In the genomic region with DNA sequence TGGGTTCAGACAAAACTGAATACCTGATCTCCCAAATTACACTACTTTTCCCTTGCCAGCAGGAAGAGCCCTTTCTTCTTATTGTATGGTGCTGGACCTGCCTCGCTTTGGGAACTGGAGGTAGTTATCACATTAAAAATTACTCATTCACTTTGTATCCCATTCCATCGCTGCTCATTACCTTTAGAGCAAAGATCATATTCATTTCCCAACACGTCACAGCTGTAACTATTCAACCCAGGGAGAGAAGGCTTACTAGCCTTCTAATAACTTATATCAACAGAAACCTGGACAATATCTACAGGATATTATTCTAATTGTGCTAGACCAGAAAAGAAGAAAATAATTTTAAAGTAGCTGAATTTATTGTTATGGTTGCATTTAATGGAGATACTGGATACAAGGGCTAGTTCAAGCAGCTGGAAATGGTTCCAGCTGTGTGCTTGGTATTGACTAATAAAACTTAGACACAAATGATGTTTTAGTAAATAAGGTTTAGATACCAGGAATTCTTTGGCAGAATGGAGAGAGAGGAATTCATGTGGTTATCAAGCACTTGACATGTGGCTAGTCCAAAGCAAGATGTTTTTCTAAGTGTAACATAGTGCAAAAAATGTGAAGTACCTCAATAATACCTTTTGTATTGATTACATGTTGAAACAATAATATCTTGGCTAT, we compare ENCODE assay signal across 28 cellular contexts.
DNase-seq lines count a peak whose midpoint lies in the region; ATAC-seq and TF ChIP-seq lines count a peak whose summit lies in the region.
"Had no signal": no experiment of that assay in that cellular context is flagged by ENCODE, and none has a peak within 500 bp of the region (broad histone marks: within the 10 kb centered on the region; RNA-seq: fewer than 3 reads in every experiment).

No MANE protein-coding gene starts in this region.

- H3K4me3 ChIP-seq in cardiac fibroblast (replicated peaks in 1 of 2; ENCODE audit: low read depth in 2 of 2, low read length in 2 of 2) = no peak overlapping the region
- no peak overlapping the region for H3K4me3 ChIP-seq in fibroblast of villous mesenchyme (ENCODE audit: low read depth, low read length)
- H3K4me3 ChIP-seq: body of pancreas, dorsolateral prefrontal cortex, esophagus squamous epithelium, prostate gland, right lobe of liver, SJCRH30, tibial nerve had no signal

- DNase-seq in AG08396 (ENCODE audit: low spot score) = peak; percentile 12
- DNase-seq in GM04504 (ENCODE audit: low read depth) = peak; percentile 19
- DNase-seq in cardiac fibroblast (ENCODE audit: low read depth in 2 of 2) = peak; percentile 17 to 40
- peak; percentile 17 for DNase-seq in fibroblast of villous mesenchyme (ENCODE audit: low read depth)
- no peak for DNase-seq in activated gamma-delta T cell (lab: John Stamatoyannopoulos, UW)
- DNase-seq in pons (ENCODE audit: low spot score) = no peak
- no peak for DNase-seq in NK-92 treated with Interleukin-12 subunit alpha and Interleukin-12 subunit beta, amount 100 ng/mL, for 24 hours (lab: John Stamatoyannopoulos, UW)
- DNase-seq: activated CD4-positive, alpha-beta T cell treated with anti-CD3 and anti-CD28 coated beads, Interleukin-2, amount 10 ng/mL, durations not matched to agents 7 days and 5 days; activated T-cell treated with anti-CD3 and anti-CD28 coated beads, Interleukin-2, amount 50 U/mL, for 1 hour; body of pancreas; C1 segment of cervical spinal cord; COR-L47; DMS53; dorsolateral prefrontal cortex; esophagus squamous epithelium; Kasumi-1; MV-4-11; naive thymus-derived CD4-positive, alpha-beta T cell; NCI-H146; NCI-H2107; right lobe of liver; SJCRH30; stimulated activated CD4-positive, alpha-beta T cell treated with anti-CD3 and anti-CD28 coated beads, Interleukin-4, amount 100 ng/mL, for 24 hours; WERI-Rb-1 had no signal

- no peak for ATAC-seq in HG02642 (IDR thresholded peaks at IDR 0.05; ENCODE audit: poor library complexity, unreplicated experiment)
- ATAC-seq: body of pancreas; HCT116; naive thymus-derived CD4-positive, alpha-beta T cell; right lobe of liver had no signal

- TF ChIP-seq CTCF in cardiac fibroblast (IDR thresholded peaks at IDR 0.05; ENCODE audit: low read depth, low read length) = no peak
- no peak for TF ChIP-seq CTCF in fibroblast of villous mesenchyme (IDR thresholded peaks at IDR 0.05; ENCODE audit: insufficient read depth, low read depth, low read length)

Comparison
In these comparisons a context has a peak if more than half of its experiments do, and no peak if none do; other contexts are left out.
1. DNase-seq: peak in AG08396 (single experiment), GM04504 (single experiment), cardiac fibroblast (2 of 2) and fibroblast of villous mesenchyme (single experiment); none in activated gamma-delta T cell (single experiment), pons (single experiment) and NK-92 treated with Interleukin-12 subunit alpha and Interleukin-12 subunit beta, amount 100 ng/mL, for 24 hours (single experiment).